11 cellular contexts compared by ENCODE assay signal in genomic region chr7:4792537-4793126, GRCh38. TPM values are rescaled to one million over a fixed set of nuclear protein-coding genes. Genes with fewer than 3 reads are reported as not detected.
DNase-seq lines count a peak whose midpoint lies in the region; TF ChIP-seq lines count a peak whose summit lies in the region.
"Had no signal": no experiment of that assay in that cellular context is flagged by ENCODE, and none has a peak within 500 bp of the region (broad histone marks: within the 10 kb centered on the region; RNA-seq: fewer than 3 reads in every experiment).

No MANE protein-coding gene starts in this region.

- peaks cover 5% of the 10 kb centered on the region for H3K9me3 ChIP-seq in endodermal cell (ENCODE audit: control insufficient read depth, low read length)
- H3K9me3 ChIP-seq in muscle layer of duodenum (ENCODE audit: control insufficient read depth in 1 of 2, low read length in 2 of 2): no peaks in the 10 kb centered on the region
- H3K9me3 ChIP-seq in vagina: no peaks in the 10 kb centered on the region
- H3K9me3 ChIP-seq in A673 (ENCODE audit: low read depth, low read length, poor library complexity, severe bottlenecking): no peaks in the 10 kb centered on the region

- H3K9me3 Mint-ChIP-seq in endodermal cell: peaks cover 13% of the 10 kb centered on the region
- H3K9me3 Mint-ChIP-seq: activated B cell treated with CpG ODN at 0.5 μM for 24 hours had no signal

- no peaks in the 10 kb centered on the region for H3K4me1 ChIP-seq in endodermal cell (ENCODE audit: control insufficient read depth, insufficient read depth, low read length)
- H3K4me1 ChIP-seq in muscle layer of duodenum (ENCODE audit: control insufficient read depth in 1 of 2, insufficient read depth in 2 of 2, low read length in 2 of 2): peaks cover 0 to 12% of the 10 kb centered on the region in 2 donors
- H3K4me1 ChIP-seq in vagina: peaks cover 10% of the 10 kb centered on the region
- no peaks in the 10 kb centered on the region for H3K4me1 ChIP-seq in A673 (ENCODE audit: insufficient read depth, low read length, poor library complexity, severe bottlenecking)

- H3K27ac ChIP-seq in endodermal cell (ENCODE audit: low read depth, low read length) (no peak overlapping the region), muscle layer of duodenum (ENCODE audit: low read length) (no peak overlapping the region), vagina (peak overlapping the region; percentile 71), A673 (ENCODE audit: low read depth, low read length, poor library complexity, severe bottlenecking) (no peak overlapping the region)

- H3K9ac ChIP-seq in endodermal cell (ENCODE audit: extremely low read depth, low read length, poor library complexity, severe bottlenecking): no peak overlapping the region

- peaks cover 48% of the 10 kb centered on the region for H3K36me3 Mint-ChIP-seq in endodermal cell (ENCODE audit: low read depth)

- H3K27me3 Mint-ChIP-seq in endodermal cell (ENCODE audit: insufficient read depth): no peaks in the 10 kb centered on the region
- H3K27me3 Mint-ChIP-seq: activated B cell treated with CpG ODN at 0.5 μM for 24 hours had no signal

- peaks cover 28% of the 10 kb centered on the region for H3K36me3 ChIP-seq in endodermal cell (ENCODE audit: control insufficient read depth, insufficient read depth, low read length)
- peaks cover 4 to 37% of the 10 kb centered on the region in 2 donors for H3K36me3 ChIP-seq in muscle layer of duodenum (ENCODE audit: control insufficient read depth in 1 of 2, insufficient read depth in 2 of 2, low read length in 2 of 2)
- peaks cover 0 to 35% of the 10 kb centered on the region in 2 donors for H3K36me3 ChIP-seq in vagina
- H3K36me3 ChIP-seq in A673 (ENCODE audit: insufficient read depth, low read length, poor library complexity, severe bottlenecking): no peaks in the 10 kb centered on the region

- no peak for TF ChIP-seq POLR2A in vagina (IDR thresholded peaks at IDR 0.05)

- DNase-seq in stimulated activated CD4-positive, alpha-beta T cell treated with anti-CD3 and anti-CD28 coated beads, Interleukin-12 subunit alpha, Interleukin-12 subunit beta, amount 100 ng/mL, for 4 hours: peak; percentile 20
- DNase-seq in stimulated activated CD4-positive, alpha-beta T cell treated with anti-CD3 and anti-CD28 coated beads, Interleukin-1b, Interleukin-23, amount 100 ng/mL, for 48 hours: no peak
- DNase-seq in endodermal cell (peak; percentile 75), vagina (ENCODE audit: extremely low spot score in 2 of 2) (no peak), A673 (ENCODE audit: low spot score) (no peak), Ammon's horn (ENCODE audit: low spot score) (no peak), NOMO-1 (lab: John Stamatoyannopoulos, UW; ENCODE audit: unreplicated experiment in 2 of 2) (no peak)
- DNase-seq: GOT3, NCI-H187 treated with DMSO at 0.1 percent for 48 hours had no signal

- H3K4me3 Mint-ChIP-seq in endodermal cell: no peak overlapping the region
- H3K4me3 Mint-ChIP-seq: activated B cell treated with CpG ODN at 0.5 μM for 24 hours had no signal

- no peak overlapping the region for H3K27ac Mint-ChIP-seq in endodermal cell
- H3K27ac Mint-ChIP-seq: activated B cell treated with CpG ODN at 0.5 μM for 24 hours had no signal

- CTCF ChIA-PET in A673 (lab: Charles Lee): interaction anchor here (0.5 to 0.7 kb wide), 4 partner anchors 28 to 480 kb away, joined by 3 to 10 read pairs (median 6); no protein-coding TSS in a partner anchor

- 82 to 95% methylated on average over 25 to 47 of the region's 47 CpGs for WGBS in endodermal cell (ENCODE audit: insufficient coverage in 1 of 2, insufficient read length in 1 of 2), 2 experiments

- no peaks in the 10 kb centered on the region for H3K27me3 ChIP-seq in endodermal cell (ENCODE audit: control insufficient read depth, insufficient read depth, low read length, poor library complexity, severe bottlenecking)
- no peaks in the 10 kb centered on the region for H3K27me3 ChIP-seq in muscle layer of duodenum (ENCODE audit: low read depth, low read length)
- H3K27me3 ChIP-seq in vagina: no peaks in the 10 kb centered on the region
- no peaks in the 10 kb centered on the region for H3K27me3 ChIP-seq in A673 (replicated peaks; ENCODE audit: insufficient read depth, low read depth, low read length, poor library complexity)

- TF ChIP-seq CTCF in endodermal cell (conservative IDR thresholded peaks at IDR 0.05) (no peak), vagina (IDR thresholded peaks at IDR 0.05) (no peak), A673 (conservative IDR thresholded peaks at IDR 0.05; ENCODE audit: low read depth, low read length) (no peak)

- H3K4me3 ChIP-seq in endodermal cell (ENCODE audit: low read length): no peak overlapping the region
- peak overlapping the region; percentile 44 to 74 for H3K4me3 ChIP-seq in muscle layer of duodenum (ENCODE audit: low read depth in 1 of 2, low read length in 2 of 2)
- peak overlapping the region; percentile 11 to 42 for H3K4me3 ChIP-seq in vagina
- H3K4me3 ChIP-seq in A673 (ENCODE audit: low read depth, low read length, poor library complexity, severe bottlenecking): no peak overlapping the region

- intact Hi-C loops in vagina (cut with DNase I) (no loop called here), A673 (cut with micrococcal nuclease; ENCODE audit: unreplicated experiment) (loop anchor here (10.0 kb wide), 1 partner anchor 382 kb away; no protein-coding TSS in a partner anchor)

- no peaks in the 10 kb centered on the region for H3K4me1 Mint-ChIP-seq in endodermal cell

- no TSS peak for BruUV-seq in A673 (replicated peaks; lab: Mats Ljungman, UMichigan)

- POLR2A ChIA-PET in A673 (lab: Charles Lee; ENCODE audit: low non-redundant PET): no interaction called here

RNA-seq across cellular contexts. Expression of gene AP5Z1, which starts 17.2 kb away (rescaled TPM):
- 10 to 100 TPM; 31.0 to 34.7 TPM for total RNA-seq in endodermal cell
- polyA plus RNA-seq in endodermal cell (2013, experiment 1 of 2): 13.7 TPM
- polyA plus RNA-seq in endodermal cell (2013, experiment 2 of 2): 13.7 TPM
- total RNA-seq in vagina: 40.5 TPM
- 31.9 and 35.6 TPM in 2 replicates for total RNA-seq in A673 (2021)

Comparison
In these comparisons a context has a peak if more than half of its experiments do, and no peak if none do; other contexts are left out.
1. DNase-seq: peak in stimulated activated CD4-positive, alpha-beta T cell treated with anti-CD3 and anti-CD28 coated beads, Interleukin-12 subunit alpha, Interleukin-12 subunit beta, amount 100 ng/mL, for 4 hours (single experiment) and endodermal cell (single experiment); none in stimulated activated CD4-positive, alpha-beta T cell treated with anti-CD3 and anti-CD28 coated beads, Interleukin-1b, Interleukin-23, amount 100 ng/mL, for 48 hours (single experiment), vagina (0 of 2), A673 (single experiment), Ammon's horn (single experiment) and NOMO-1 (0 of 2).
2. H3K4me3 ChIP-seq: peak in muscle layer of duodenum (2 of 2) and vagina (2 of 2); none in endodermal cell (single experiment) and A673 (single experiment).